ENCODE assay signal across 26 cellular contexts in genomic region chr4:142811034-142811433, GRCh38.
"Had no signal": no experiment of that assay in that cellular context is flagged by ENCODE, and none has a peak within 500 bp of the region (broad histone marks: within the 10 kb centered on the region; RNA-seq: fewer than 3 reads in every experiment).

No MANE protein-coding gene starts in this region.

- H3K27me3 ChIP-seq: neutrophil, pancreas, right atrium auricular region, right lobe of liver, sigmoid colon, stomach, tibial artery, transverse colon, upper lobe of left lung, uterus had no signal

- H3K27ac ChIP-seq: neutrophil, pancreas, prostate gland, right atrium auricular region, right lobe of liver, sigmoid colon, stomach, thoracic aorta, tibial artery, transverse colon, upper lobe of left lung, uterus had no signal

- DNase-seq: naive B cell; naive thymus-derived CD8-positive, alpha-beta T cell; nephron progenitor cell; nucleus accumbens; pancreas; retina; right lobe of liver; sigmoid colon; small intestine; stimulated activated CD4-positive, alpha-beta T cell treated with anti-CD3 and anti-CD28 coated beads, Interleukin-15, amount 100 ng/mL, for 24 hours; stimulated activated CD4-positive, alpha-beta T cell treated with anti-CD3 and anti-CD28 coated beads, Interleukin-2, amount 100 ng/mL, for 24 hours; stimulated activated CD4-positive, alpha-beta T cell treated with anti-CD3 and anti-CD28 coated beads, Interleukin-2, amount 100 ng/mL, for 48 hours; stimulated activated CD4-positive, alpha-beta T cell treated with anti-CD3 and anti-CD28 coated beads, Interleukin-4, amount 100 ng/mL, for 24 hours; stimulated activated naive B cell treated with anti-CD40 and anti-IgM and Interleukin-4, amounts not matched to agents 10 μg/mL and 1 μg/mL and 100 μg/mL, for 72 hours; stimulated activated naive CD4-positive, alpha-beta T cell treated with Interleukin-2 at 50 U/mL for 16 hours; stomach; tibial artery; transverse colon; upper lobe of left lung; uterus had no signal

- H3K9me3 ChIP-seq: neutrophil, pancreas, prostate gland, right atrium auricular region, right lobe of liver, sigmoid colon, stomach, thoracic aorta, tibial artery, transverse colon, upper lobe of left lung, uterus had no signal

- H3K4me1 ChIP-seq: pancreas, prostate gland, right lobe of liver, sigmoid colon, stomach, upper lobe of left lung, uterus had no signal

- FAIRE-seq: pancreas, small intestine had no signal

- ATAC-seq: naive thymus-derived CD8-positive, alpha-beta T cell; natural killer cell treated with Interleukin-12 subunit alpha and Interleukin-12 subunit beta and Interleukin-15 and Interleukin-18, amount 100 ng/mL, for 72 hours; pancreas; right lobe of liver; stimulated activated effector memory CD8-positive, alpha-beta T cell treated with anti-CD3 and anti-CD28 coated beads, Interleukin-12 subunit alpha, Interleukin-12 subunit beta, amount 100 ng/mL, for 72 hours; stimulated activated naive B cell treated with anti-CD40 and anti-IgM and Interleukin-4, amounts not matched to agents 10 μg/mL and 1 μg/mL and 100 μg/mL, for 72 hours had no signal

- H3K4me3 ChIP-seq: pancreas, prostate gland, right atrium auricular region, right lobe of liver, sigmoid colon, stomach, thoracic aorta, tibial artery, transverse colon, upper lobe of left lung, uterus had no signal

- H3K36me3 ChIP-seq: neutrophil, pancreas, prostate gland, right atrium auricular region, right lobe of liver, sigmoid colon, stomach, thoracic aorta, tibial artery, transverse colon, upper lobe of left lung, uterus had no signal
